1 cellular context compared by ENCODE assay signal in the genomic region with DNA sequence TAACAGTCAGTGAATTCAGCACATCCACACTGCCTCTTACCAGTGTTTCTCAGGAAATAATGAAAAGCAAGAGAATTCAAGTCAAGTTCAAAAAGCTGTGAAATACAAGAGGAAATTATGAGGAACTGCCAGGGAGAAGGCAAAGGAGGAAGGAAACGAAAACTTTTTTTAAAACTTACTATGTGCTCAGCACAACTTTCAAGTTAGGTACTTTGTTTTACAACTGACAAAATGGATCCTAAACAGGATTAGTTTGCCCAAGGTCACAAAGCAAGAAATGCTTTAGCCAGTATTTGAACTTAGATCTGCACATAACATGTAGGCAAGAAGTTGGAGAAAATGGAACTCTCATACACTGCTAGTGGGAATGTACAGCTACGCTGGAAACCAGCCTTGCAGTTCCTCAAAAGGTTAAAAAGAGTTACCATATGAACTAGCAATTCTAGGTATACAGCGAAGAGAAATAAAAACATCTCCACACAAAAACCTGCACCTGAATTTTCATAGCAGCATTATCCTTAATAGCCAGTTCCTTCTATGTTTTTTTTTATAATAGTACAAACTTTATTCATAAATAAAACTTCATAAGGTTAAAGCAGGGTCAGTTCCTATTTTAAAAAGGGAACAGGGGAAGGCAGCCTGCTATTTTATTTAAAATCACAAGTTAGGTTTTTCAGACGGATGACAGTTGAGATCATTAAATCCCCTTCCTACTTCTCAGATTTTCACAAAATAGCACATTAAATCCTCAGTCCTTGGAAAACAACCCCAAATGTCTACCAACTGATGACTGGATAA.
TF ChIP-seq lines count a peak whose summit lies in the region.

No MANE protein-coding gene starts in this region.

TF ChIP-seq in GM23338, 12 proteins besides CTCF, POLR2A, EP300 and RAD21 (continued from another document):
- TF ChIP-seq, protein P1, sequence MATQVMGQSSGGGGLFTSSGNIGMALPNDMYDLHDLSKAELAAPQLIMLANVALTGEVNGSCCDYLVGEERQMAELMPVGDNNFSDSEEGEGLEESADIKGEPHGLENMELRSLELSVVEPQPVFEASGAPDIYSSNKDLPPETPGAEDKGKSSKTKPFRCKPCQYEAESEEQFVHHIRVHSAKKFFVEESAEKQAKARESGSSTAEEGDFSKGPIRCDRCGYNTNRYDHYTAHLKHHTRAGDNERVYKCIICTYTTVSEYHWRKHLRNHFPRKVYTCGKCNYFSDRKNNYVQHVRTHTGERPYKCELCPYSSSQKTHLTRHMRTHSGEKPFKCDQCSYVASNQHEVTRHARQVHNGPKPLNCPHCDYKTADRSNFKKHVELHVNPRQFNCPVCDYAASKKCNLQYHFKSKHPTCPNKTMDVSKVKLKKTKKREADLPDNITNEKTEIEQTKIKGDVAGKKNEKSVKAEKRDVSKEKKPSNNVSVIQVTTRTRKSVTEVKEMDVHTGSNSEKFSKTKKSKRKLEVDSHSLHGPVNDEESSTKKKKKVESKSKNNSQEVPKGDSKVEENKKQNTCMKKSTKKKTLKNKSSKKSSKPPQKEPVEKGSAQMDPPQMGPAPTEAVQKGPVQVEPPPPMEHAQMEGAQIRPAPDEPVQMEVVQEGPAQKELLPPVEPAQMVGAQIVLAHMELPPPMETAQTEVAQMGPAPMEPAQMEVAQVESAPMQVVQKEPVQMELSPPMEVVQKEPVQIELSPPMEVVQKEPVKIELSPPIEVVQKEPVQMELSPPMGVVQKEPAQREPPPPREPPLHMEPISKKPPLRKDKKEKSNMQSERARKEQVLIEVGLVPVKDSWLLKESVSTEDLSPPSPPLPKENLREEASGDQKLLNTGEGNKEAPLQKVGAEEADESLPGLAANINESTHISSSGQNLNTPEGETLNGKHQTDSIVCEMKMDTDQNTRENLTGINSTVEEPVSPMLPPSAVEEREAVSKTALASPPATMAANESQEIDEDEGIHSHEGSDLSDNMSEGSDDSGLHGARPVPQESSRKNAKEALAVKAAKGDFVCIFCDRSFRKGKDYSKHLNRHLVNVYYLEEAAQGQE (IDR thresholded peaks at IDR 0.05; ENCODE audit: unreplicated experiment), result no peak
- TF ChIP-seq ZNF331 (CRISPR knock-in tag; IDR thresholded peaks at IDR 0.05; ENCODE audit: low read depth) (no peak), NANOG (IDR thresholded peaks at IDR 0.05; ENCODE audit: borderline replicate concordance) (no peak), ZNF114 (CRISPR knock-in tag; IDR thresholded peaks at IDR 0.05) (no peak), STAT1 (IDR thresholded peaks at IDR 0.05; ENCODE audit: unreplicated experiment) (no peak), POLR2AphosphoS5 (IDR thresholded peaks at IDR 0.05; ENCODE audit: low read depth) (no peak)
- TF ChIP-seq, protein P2, sequence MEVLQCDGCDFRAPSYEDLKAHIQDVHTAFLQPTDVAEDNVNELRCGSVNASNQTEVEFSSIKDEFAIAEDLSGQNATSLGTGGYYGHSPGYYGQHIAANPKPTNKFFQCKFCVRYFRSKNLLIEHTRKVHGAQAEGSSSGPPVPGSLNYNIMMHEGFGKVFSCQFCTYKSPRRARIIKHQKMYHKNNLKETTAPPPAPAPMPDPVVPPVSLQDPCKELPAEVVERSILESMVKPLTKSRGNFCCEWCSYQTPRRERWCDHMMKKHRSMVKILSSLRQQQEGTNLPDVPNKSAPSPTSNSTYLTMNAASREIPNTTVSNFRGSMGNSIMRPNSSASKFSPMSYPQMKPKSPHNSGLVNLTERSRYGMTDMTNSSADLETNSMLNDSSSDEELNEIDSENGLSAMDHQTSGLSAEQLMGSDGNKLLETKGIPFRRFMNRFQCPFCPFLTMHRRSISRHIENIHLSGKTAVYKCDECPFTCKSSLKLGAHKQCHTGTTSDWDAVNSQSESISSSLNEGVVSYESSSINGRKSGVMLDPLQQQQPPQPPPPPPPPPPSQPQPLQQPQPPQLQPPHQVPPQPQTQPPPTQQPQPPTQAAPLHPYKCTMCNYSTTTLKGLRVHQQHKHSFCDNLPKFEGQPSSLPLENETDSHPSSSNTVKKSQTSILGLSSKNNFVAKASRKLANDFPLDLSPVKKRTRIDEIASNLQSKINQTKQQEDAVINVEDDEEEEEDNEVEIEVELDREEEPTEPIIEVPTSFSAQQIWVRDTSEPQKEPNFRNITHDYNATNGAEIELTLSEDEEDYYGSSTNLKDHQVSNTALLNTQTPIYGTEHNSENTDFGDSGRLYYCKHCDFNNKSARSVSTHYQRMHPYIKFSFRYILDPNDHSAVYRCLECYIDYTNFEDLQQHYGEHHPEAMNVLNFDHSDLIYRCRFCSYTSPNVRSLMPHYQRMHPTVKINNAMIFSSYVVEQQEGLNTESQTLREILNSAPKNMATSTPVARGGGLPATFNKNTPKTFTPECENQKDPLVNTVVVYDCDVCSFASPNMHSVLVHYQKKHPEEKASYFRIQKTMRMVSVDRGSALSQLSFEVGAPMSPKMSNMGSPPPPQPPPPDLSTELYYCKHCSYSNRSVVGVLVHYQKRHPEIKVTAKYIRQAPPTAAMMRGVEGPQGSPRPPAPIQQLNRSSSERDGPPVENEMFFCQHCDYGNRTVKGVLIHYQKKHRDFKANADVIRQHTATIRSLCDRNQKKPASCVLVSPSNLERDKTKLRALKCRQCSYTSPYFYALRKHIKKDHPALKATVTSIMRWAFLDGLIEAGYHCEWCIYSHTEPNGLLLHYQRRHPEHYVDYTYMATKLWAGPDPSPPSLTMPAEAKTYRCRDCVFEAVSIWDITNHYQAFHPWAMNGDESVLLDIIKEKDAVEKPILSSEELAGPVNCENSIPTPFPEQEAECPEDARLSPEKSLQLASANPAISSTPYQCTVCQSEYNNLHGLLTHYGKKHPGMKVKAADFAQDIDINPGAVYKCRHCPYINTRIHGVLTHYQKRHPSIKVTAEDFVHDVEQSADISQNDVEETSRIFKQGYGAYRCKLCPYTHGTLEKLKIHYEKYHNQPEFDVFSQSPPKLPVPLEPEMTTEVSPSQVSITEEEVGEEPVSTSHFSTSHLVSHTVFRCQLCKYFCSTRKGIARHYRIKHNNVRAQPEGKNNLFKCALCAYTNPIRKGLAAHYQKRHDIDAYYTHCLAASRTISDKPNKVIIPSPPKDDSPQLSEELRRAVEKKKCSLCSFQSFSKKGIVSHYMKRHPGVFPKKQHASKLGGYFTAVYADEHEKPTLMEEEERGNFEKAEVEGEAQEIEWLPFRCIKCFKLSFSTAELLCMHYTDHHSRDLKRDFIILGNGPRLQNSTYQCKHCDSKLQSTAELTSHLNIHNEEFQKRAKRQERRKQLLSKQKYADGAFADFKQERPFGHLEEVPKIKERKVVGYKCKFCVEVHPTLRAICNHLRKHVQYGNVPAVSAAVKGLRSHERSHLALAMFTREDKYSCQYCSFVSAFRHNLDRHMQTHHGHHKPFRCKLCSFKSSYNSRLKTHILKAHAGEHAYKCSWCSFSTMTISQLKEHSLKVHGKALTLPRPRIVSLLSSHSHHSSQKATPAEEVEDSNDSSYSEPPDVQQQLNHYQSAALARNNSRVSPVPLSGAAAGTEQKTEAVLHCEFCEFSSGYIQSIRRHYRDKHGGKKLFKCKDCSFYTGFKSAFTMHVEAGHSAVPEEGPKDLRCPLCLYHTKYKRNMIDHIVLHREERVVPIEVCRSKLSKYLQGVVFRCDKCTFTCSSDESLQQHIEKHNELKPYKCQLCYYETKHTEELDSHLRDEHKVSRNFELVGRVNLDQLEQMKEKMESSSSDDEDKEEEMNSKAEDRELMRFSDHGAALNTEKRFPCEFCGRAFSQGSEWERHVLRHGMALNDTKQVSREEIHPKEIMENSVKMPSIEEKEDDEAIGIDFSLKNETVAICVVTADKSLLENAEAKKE (CRISPR knock-in tag; IDR thresholded peaks at IDR 0.05), result no peak
